35 cellular contexts compared by ENCODE assay signal in genomic region chr4:1576200-1576960, GRCh38.
DNase-seq lines count a peak whose midpoint lies in the region; ATAC-seq, FAIRE-seq and TF ChIP-seq lines count a peak whose summit lies in the region.
"Had no signal": no experiment of that assay in that cellular context is flagged by ENCODE, and none has a peak within 500 bp of the region (broad histone marks: within the 10 kb centered on the region; RNA-seq: fewer than 3 reads in every experiment).

No MANE protein-coding gene starts in this region.

- H3K9ac ChIP-seq in SK-N-MC (ENCODE audit: insufficient read length) = no peak overlapping the region
- H3K9ac ChIP-seq: SK-N-SH had no signal

- 66 to 81% (median 69%) methylated on average over 38 of the region's 38 CpGs for WGBS in small intestine, 3 donors

- H3K36me3 ChIP-seq in SK-N-MC (ENCODE audit: insufficient read depth, low read length) (no peaks in the 10 kb centered on the region), small intestine (ENCODE audit: control insufficient read depth in 2 of 2, insufficient read depth in 2 of 2, low read length in 2 of 2) (no peaks in the 10 kb centered on the region)
- H3K36me3 ChIP-seq: BE2C, colonic mucosa, uterus had no signal

- no peaks in the 10 kb centered on the region for H3K27me3 ChIP-seq in CD4-positive, alpha-beta T cell (ENCODE audit: control insufficient read depth, insufficient read depth, low read length)
- peaks cover 0 to 4% of the 10 kb centered on the region in 2 donors for H3K27me3 ChIP-seq in small intestine (ENCODE audit: control insufficient read depth in 2 of 2, insufficient read depth in 2 of 2, low read length in 2 of 2)
- H3K27me3 ChIP-seq: colonic mucosa, testis, uterus had no signal

- no peaks in the 10 kb centered on the region for H3K9me3 ChIP-seq in CD4-positive, alpha-beta T cell (ENCODE audit: control insufficient read depth, low read length)
- H3K9me3 ChIP-seq in SK-N-MC (ENCODE audit: low read depth, low read length) = no peaks in the 10 kb centered on the region
- H3K9me3 ChIP-seq in small intestine (ENCODE audit: control insufficient read depth, low read depth) = no peaks in the 10 kb centered on the region
- H3K9me3 ChIP-seq: BE2C, colonic mucosa, SK-N-SH, testis, uterus had no signal

- no peaks in the 10 kb centered on the region for H3K36me3 Mint-ChIP-seq in CD4-positive, alpha-beta T cell (ENCODE audit: low read depth)
- H3K36me3 Mint-ChIP-seq: activated CD4-positive, alpha-beta memory T cell treated with anti-CD3 and anti-CD28 coated beads for 36 hours; activated naive CD4-positive, alpha-beta T cell treated with anti-CD3 and anti-CD28 coated beads, Interleukin-2, amount 10 ng/mL, durations not matched to agents 7 days and 5 days; IgD-negative memory B cell; mesothelial cell of epicardium; naive thymus-derived CD4-positive, alpha-beta T cell had no signal

- H3K4me3 Mint-ChIP-seq in CD4-positive, alpha-beta T cell = peak overlapping the region; percentile 34
- H3K4me3 Mint-ChIP-seq: activated CD4-positive, alpha-beta memory T cell treated with anti-CD3 and anti-CD28 coated beads for 36 hours; activated naive CD4-positive, alpha-beta T cell treated with anti-CD3 and anti-CD28 coated beads, Interleukin-2, amount 10 ng/mL, durations not matched to agents 7 days and 5 days; mesothelial cell of epicardium; stimulated activated naive CD8-positive, alpha-beta T cell treated with anti-CD3 and anti-CD28 coated beads, Interleukin-15, Interleukin-2, amounts not matched to agents 100 ng/mL and 50 ng/mL, for 24 hours had no signal

- H3K4me1 Mint-ChIP-seq in CD4-positive, alpha-beta T cell (ENCODE audit: low read depth) = no peaks in the 10 kb centered on the region

- H3K27ac Mint-ChIP-seq in CD4-positive, alpha-beta T cell = no peak overlapping the region
- H3K27ac Mint-ChIP-seq: activated CD4-positive, alpha-beta memory T cell treated with anti-CD3 and anti-CD28 coated beads for 36 hours; activated naive CD4-positive, alpha-beta T cell treated with anti-CD3 and anti-CD28 coated beads, Interleukin-2, amount 10 ng/mL, durations not matched to agents 7 days and 5 days; GM23338; IgD-negative memory B cell; mesothelial cell of epicardium; stimulated activated naive CD8-positive, alpha-beta T cell treated with anti-CD3 and anti-CD28 coated beads, Interleukin-15, Interleukin-2, amounts not matched to agents 100 ng/mL and 50 ng/mL, for 24 hours; T-helper 17 cell had no signal

- no peaks in the 10 kb centered on the region for H3K27me3 Mint-ChIP-seq in CD4-positive, alpha-beta T cell
- H3K27me3 Mint-ChIP-seq: activated CD4-positive, alpha-beta memory T cell treated with anti-CD3 and anti-CD28 coated beads for 36 hours; activated naive CD4-positive, alpha-beta T cell treated with anti-CD3 and anti-CD28 coated beads, Interleukin-2, amount 10 ng/mL, durations not matched to agents 7 days and 5 days; IgD-negative memory B cell; naive thymus-derived CD4-positive, alpha-beta T cell; stimulated activated naive CD8-positive, alpha-beta T cell treated with anti-CD3 and anti-CD28 coated beads, Interleukin-15, Interleukin-2, amounts not matched to agents 100 ng/mL and 50 ng/mL, for 24 hours; T-helper 17 cell had no signal

- H3K9me3 Mint-ChIP-seq in CD4-positive, alpha-beta T cell = no peaks in the 10 kb centered on the region
- H3K9me3 Mint-ChIP-seq: activated CD4-positive, alpha-beta memory T cell treated with anti-CD3 and anti-CD28 coated beads for 36 hours; activated naive CD4-positive, alpha-beta T cell treated with anti-CD3 and anti-CD28 coated beads, Interleukin-2, amount 10 ng/mL, durations not matched to agents 7 days and 5 days; GM23338; IgD-negative memory B cell; mesothelial cell of epicardium; stimulated activated naive CD8-positive, alpha-beta T cell treated with anti-CD3 and anti-CD28 coated beads, Interleukin-15, Interleukin-2, amounts not matched to agents 100 ng/mL and 50 ng/mL, for 24 hours had no signal

- CTCF ChIA-PET in CD4-positive, alpha-beta T cell (lab: Charles Lee) = no interaction called here

- no peak overlapping the region for H3K4me3 ChIP-seq in SK-N-MC
- no peak overlapping the region for H3K4me3 ChIP-seq in small intestine (ENCODE audit: low read depth in 1 of 2, low read length in 2 of 2)
- H3K4me3 ChIP-seq: colonic mucosa, GM23338, smooth muscle cell, testis, uterus had no signal

- no peak for FAIRE-seq in small intestine (lab: Jason Lieb, UNC)
- FAIRE-seq: GM18507, islet of Langerhans had no signal

- ATAC-seq in CD4-positive, alpha-beta T cell (ENCODE audit: poor library complexity) = no peak
- ATAC-seq in left ventricle myocardium superior (no peak), GM18511 (IDR thresholded peaks at IDR 0.05; ENCODE audit: unreplicated experiment) (no peak)
- ATAC-seq: GM23338; naive thymus-derived CD4-positive, alpha-beta T cell; T-helper 17 cell had no signal

- DNase-seq in CD4-positive, alpha-beta T cell = peak in 1 of 10 experiments; percentile 4
- no peak for DNase-seq in SK-N-MC (ENCODE audit: low read depth, low spot score)
- peak; percentile 23 for DNase-seq in left ventricle myocardium superior
- DNase-seq in posterior vena cava (ENCODE audit: low spot score) = peak; percentile 69
- DNase-seq in small intestine = no peak
- no peak for DNase-seq in A172 (ENCODE audit: low spot score)
- DNase-seq: activated CD4-positive, alpha-beta memory T cell treated with anti-CD3 and anti-CD28 coated beads for 36 hours; activated CD4-positive, alpha-beta T cell treated with anti-CD3 and anti-CD28 coated beads for 1 hour; activated CD8-positive, alpha-beta memory T cell treated with anti-CD3 and anti-CD28 coated beads, Interleukin-2, amount 50 U/mL, for 4 hours; activated naive CD4-positive, alpha-beta T cell treated with anti-CD3 and anti-CD28 coated beads, Interleukin-2, amount 10 ng/mL, durations not matched to agents 7 days and 5 days; BE2C; colonic mucosa; DMS 273 treated with DMSO at 0.1 percent for 48 hours; effector CD8-positive, alpha-beta T cell; EL; MV-4-11; naive thymus-derived CD4-positive, alpha-beta T cell; NCI-H1436 treated with DMSO at 0.1 percent for 48 hours; NCI-H345; NCI-H774; SK-N-SH; stimulated activated CD4-positive, alpha-beta T cell treated with anti-CD3 and anti-CD28 coated beads, Interleukin-1b, Interleukin-23, amount 100 ng/mL, for 48 hours; T-helper 17 cell; testis; uterus had no signal

- POLR2A ChIA-PET in CD4-positive, alpha-beta T cell (lab: Charles Lee) = no interaction called here

- no peak for TF ChIP-seq CTCF in CD4-positive, alpha-beta T cell (IDR thresholded peaks at IDR 0.05)

- H3K4me1 ChIP-seq in small intestine (ENCODE audit: control insufficient read depth in 2 of 2, insufficient read depth in 1 of 2, low read depth in 1 of 2, low read length in 1 of 2) = peaks cover 0 to 3% of the 10 kb centered on the region in 2 donors
- H3K4me1 ChIP-seq: colonic mucosa, testis, uterus had no signal

- intact Hi-C loops in CD4-positive, alpha-beta T cell (cut with DNase I, micrococcal nuclease) = no loop called here
- intact Hi-C loops in left ventricle myocardium superior (cut with micrococcal nuclease) (no loop called here), posterior vena cava (cut with DNase I) (no loop called here)

- no peak overlapping the region for H3K27ac ChIP-seq in CD4-positive, alpha-beta T cell (ENCODE audit: low read depth, low read length)
- H3K27ac ChIP-seq in SK-N-MC = 0 out of 2 replicates have a peak overlapping the region, but pooled peaks have one; percentile 19
- no peak overlapping the region for H3K27ac ChIP-seq in small intestine (ENCODE audit: low read depth in 1 of 2, low read length in 1 of 2)
- H3K27ac ChIP-seq: colonic mucosa, epithelial cell of prostate, RWPE1, testis, uterus had no signal

Comparison
In these comparisons a context has a peak if more than half of its experiments do, and no peak if none do; other contexts are left out.
1. DNase-seq: peak in left ventricle myocardium superior (single experiment) and posterior vena cava (single experiment); none in SK-N-MC (single experiment), small intestine (single experiment) and A172 (single experiment).